In genomic region chr14:47857646-47858045, GRCh38 we compare ENCODE assay signal across 19 cellular contexts.
"Had no signal": no experiment of that assay in that cellular context is flagged by ENCODE, and none has a peak within 500 bp of the region (broad histone marks: within the 10 kb centered on the region; RNA-seq: fewer than 3 reads in every experiment).

No MANE protein-coding gene starts in this region.

- DNase-seq: activated CD4-positive, alpha-beta memory T cell treated with anti-CD3 and anti-CD28 coated beads for 36 hours; activated CD4-positive, alpha-beta T cell treated with anti-CD3 and anti-CD28 coated beads for 36 hours; activated CD8-positive, alpha-beta memory T cell treated with anti-CD3 and anti-CD28 coated beads, Interleukin-2, amount 10 ng/mL, durations not matched to agents 7 days and 5 days; activated naive CD4-positive, alpha-beta T cell; activated naive CD8-positive, alpha-beta T cell treated with anti-CD3 and anti-CD28 coated beads for 36 hours; amygdala; effector CD8-positive, alpha-beta T cell; esophagus squamous epithelium; immature natural killer cell; left ventricle myocardium superior; occipital lobe; stimulated activated CD4-positive, alpha-beta T cell treated with anti-CD3 and anti-CD28 coated beads, Interleukin-12 subunit alpha, Interleukin-12 subunit beta, amount 100 ng/mL, for 4 hours; stimulated activated CD4-positive, alpha-beta T cell treated with anti-CD3 and anti-CD28 coated beads, Interleukin-1b, Interleukin-23, amount 100 ng/mL, for 48 hours; stimulated activated CD8-positive, alpha-beta memory T cell treated with anti-CD3 and anti-CD28 coated beads, Interleukin-4, amount 100 ng/mL, for 48 hours; stimulated activated naive CD4-positive, alpha-beta T cell treated with Interleukin-2 at 50 U/mL for 16 hours; tibial artery had no signal

- ATAC-seq: activated CD4-positive, alpha-beta T cell treated with anti-CD3 and anti-CD28 coated beads for 36 hours; activated CD8-positive, alpha-beta memory T cell treated with anti-CD3 and anti-CD28 coated beads, Interleukin-2, amount 10 ng/mL, durations not matched to agents 7 days and 5 days; activated T-helper 17 cell treated with anti-CD3 and anti-CD28 coated beads, Interleukin-2, amount 50 U/mL, for 72 hours; left ventricle myocardium superior; WTC11 had no signal

- H3K27ac ChIP-seq: cardiac muscle cell, esophagus squamous epithelium, tibial artery had no signal

- H3K9me3 ChIP-seq: esophagus squamous epithelium, tibial artery had no signal

- H3K36me3 ChIP-seq: cardiac muscle cell, esophagus squamous epithelium, tibial artery had no signal

- H3K4me3 ChIP-seq: cardiac muscle cell, esophagus squamous epithelium, tibial artery had no signal

- H3K4me1 ChIP-seq: esophagus squamous epithelium, tibial artery had no signal

- H3K27me3 ChIP-seq: cardiac muscle cell, esophagus squamous epithelium, tibial artery had no signal
